Comparison of ENCODE assay signal across 18 cellular contexts in genomic region chr12:93518725-93519124, GRCh38. TPM values are rescaled to one million over a fixed set of nuclear protein-coding genes. Genes with fewer than 3 reads are reported as not detected.
A peak's percentile ranks its signal among the peaks of the same experiment; 100 is the strongest.
DNase-seq lines count a peak whose midpoint lies in the region; ATAC-seq, FAIRE-seq and TF ChIP-seq lines count a peak whose summit lies in the region.
"Had no signal": no experiment of that assay in that cellular context is flagged by ENCODE, and none has a peak within 500 bp of the region (broad histone marks: within the 10 kb centered on the region; RNA-seq: fewer than 3 reads in every experiment).

No MANE protein-coding gene starts in this region.

- H3K4me3 Mint-ChIP-seq in T-helper 17 cell = no peak overlapping the region
- H3K4me3 Mint-ChIP-seq: activated CD4-positive, alpha-beta T cell treated with anti-CD3 and anti-CD28 coated beads, Interleukin-2, amount 10 ng/mL, durations not matched to agents 7 days and 5 days had no signal

- no peak for TF ChIP-seq RAD21 in K562 (CRISPR knock-in tag; conservative IDR thresholded peaks at IDR 0.05 in 1 of 2, IDR thresholded peaks at IDR 0.05 in 1 of 2)

- no peak overlapping the region for H3K4me2 ChIP-seq in K562 (ENCODE audit: insufficient read depth, low read length)

- H3K4me1 Mint-ChIP-seq in T-helper 17 cell = peaks cover 2% of the 10 kb centered on the region

- FAIRE-seq in K562 (lab: Jason Lieb, UNC) (peak; percentile 35), small intestine (lab: Jason Lieb, UNC) (no peak)
- FAIRE-seq: H1 had no signal

- WGBS in K562 (ENCODE audit: insufficient coverage, low coverage, missing lambda C conversion rate) = 54% methylated on average over 5 of the region's 5 CpGs
- 80 to 85% (median 81%) methylated on average over 5 of the region's 5 CpGs for WGBS in small intestine, 3 donors

- DNase-seq in AG08396 (ENCODE audit: low spot score) = peak; percentile 21
- peak; percentile 42 for DNase-seq in HT1080 (ENCODE audit: low read depth)
- DNase-seq in K562 (ENCODE audit: extremely low read depth in 1 of 4, low spot score in 3 of 4) = peak in 1 of 4 experiments; percentile 21
- DNase-seq in iris pigment epithelial cell (ENCODE audit: low read depth) = peak; percentile 92
- DNase-seq in NCI-H748 (lab: John Stamatoyannopoulos, UW; ENCODE audit: unreplicated experiment) = no peak
- DNase-seq in T-helper 17 cell = no peak
- DNase-seq in small intestine = no peak
- DNase-seq: ACHN; activated CD4-positive, alpha-beta T cell treated with anti-CD3 and anti-CD28 coated beads, Interleukin-2, amount 10 ng/mL, durations not matched to agents 7 days and 5 days; activated naive CD4-positive, alpha-beta T cell; effector CD4-positive, alpha-beta T cell; NCI-H1694; stimulated activated CD4-positive, alpha-beta T cell treated with anti-CD3 and anti-CD28 coated beads, Interleukin-15, amount 100 ng/mL, for 24 hours; stimulated activated naive CD8-positive, alpha-beta T cell treated with anti-CD3 and anti-CD28 coated beads, Interleukin-15, Interleukin-2, amounts not matched to agents 100 U/mL and 50 U/mL, for 24 hours had no signal

- no TSS peak for BruUV-seq in K562 (replicated peaks; lab: Mats Ljungman, UMichigan)

- H3K36me3 ChIP-seq in K562 (ENCODE audit: control insufficient read depth, insufficient read depth, low read length) (no peaks in the 10 kb centered on the region), small intestine (ENCODE audit: control insufficient read depth in 2 of 2, insufficient read depth in 2 of 2, low read length in 2 of 2) (no peaks in the 10 kb centered on the region)
- H3K36me3 ChIP-seq: breast epithelium, prostate gland had no signal

- no peaks in the 10 kb centered on the region for H3K36me3 Mint-ChIP-seq in T-helper 17 cell (ENCODE audit: low read depth)

- H3K79me2 ChIP-seq in K562 (ENCODE audit: control insufficient read depth, insufficient read depth, low read length) = no peaks in the 10 kb centered on the region

- ATAC-seq in K562 (no peak), T-helper 17 cell (no peak), GM21390 (IDR thresholded peaks at IDR 0.05; ENCODE audit: unreplicated experiment) (no peak)
- ATAC-seq: stimulated activated naive CD8-positive, alpha-beta T cell treated with anti-CD3 and anti-CD28 coated beads, Interleukin-15, Interleukin-2, amounts not matched to agents 100 U/mL and 50 U/mL, for 24 hours had no signal

- H3K27ac Mint-ChIP-seq in T-helper 17 cell = no peak overlapping the region
- H3K27ac Mint-ChIP-seq: activated CD4-positive, alpha-beta T cell treated with anti-CD3 and anti-CD28 coated beads, Interleukin-2, amount 10 ng/mL, durations not matched to agents 7 days and 5 days had no signal

- in situ Hi-C loops in K562 (cut with MboI) = no loop called here

- POLR2A ChIA-PET in K562 (lab: Yijun Ruan, JAX) = interaction anchor here (1.1 kb wide), 2 partner anchors 10 to 26 kb away, joined by 4 read pairs; no protein-coding TSS in a partner anchor

- H2AFZ ChIP-seq in K562 (ENCODE audit: low read depth, low read length) = no peak overlapping the region; the same call in 1 of the 2 replicates

- no peak for TF ChIP-seq CTCF in K562 (IDR thresholded peaks at IDR 0.05 in 2 of 3, conservative IDR thresholded peaks at IDR 0.05 in 1 of 3; ENCODE audit: insufficient read depth in 2 of 3, low read depth in 1 of 3, low read length in 3 of 3)

- no peak overlapping the region for H3K9ac ChIP-seq in K562 (ENCODE audit: insufficient read depth in 1 of 2, low read depth in 2 of 2, low read length in 2 of 2)

- CTCF ChIA-PET in K562 (lab: Yijun Ruan, JAX; ENCODE audit: low intra/inter-chr PET ratio) = no interaction called here

- TF ChIP-seq EP300 in K562 (IDR thresholded peaks at IDR 0.05; ENCODE audit: low read length) = no peak

- no peaks in the 10 kb centered on the region for H4K20me1 ChIP-seq in K562 (replicated peaks; ENCODE audit: control insufficient read depth, insufficient read depth, low read length)

- TF ChIP-seq POLR2A in K562 (conservative IDR thresholded peaks at IDR 0.05) = no peak

- intact Hi-C loops in K562 (cut with micrococcal nuclease) = no loop called here

- H3K9me3 ChIP-seq in K562 (replicated peaks; ENCODE audit: control insufficient read depth, insufficient read depth, low read depth, low read length) = no peaks in the 10 kb centered on the region
- no peaks in the 10 kb centered on the region for H3K9me3 ChIP-seq in T-helper 17 cell (ENCODE audit: control insufficient read depth, low read length, poor library complexity, severe bottlenecking)
- no peaks in the 10 kb centered on the region for H3K9me3 ChIP-seq in small intestine (ENCODE audit: control insufficient read depth, low read depth)
- H3K9me3 ChIP-seq: breast epithelium, prostate gland had no signal

- H3K27me3 Mint-ChIP-seq in T-helper 17 cell = no peaks in the 10 kb centered on the region

- H3K27me3 ChIP-seq in K562 (ENCODE audit: control insufficient read depth in 2 of 2, insufficient read depth in 2 of 2, low read length in 2 of 2) (no peaks in the 10 kb centered on the region), small intestine (ENCODE audit: control insufficient read depth in 2 of 2, insufficient read depth in 2 of 2, low read length in 2 of 2) (no peaks in the 10 kb centered on the region)
- H3K27me3 ChIP-seq: breast epithelium had no signal

- H3K9me1 ChIP-seq in K562 (ENCODE audit: control insufficient read depth, insufficient read depth, low read length) = no peaks in the 10 kb centered on the region

- H3K4me1 ChIP-seq in K562 (replicated peaks in 1 of 2; ENCODE audit: control insufficient read depth in 2 of 2, insufficient read depth in 2 of 2, low read length in 2 of 2) (no peaks in the 10 kb centered on the region), small intestine (ENCODE audit: control insufficient read depth in 2 of 2, insufficient read depth in 1 of 2, low read depth in 1 of 2, low read length in 1 of 2) (no peaks in the 10 kb centered on the region)
- H3K4me1 ChIP-seq: breast epithelium, prostate gland had no signal

- H3K27ac ChIP-seq in K562 (ENCODE audit: extremely low read depth, low read depth, low read length) (no peak overlapping the region), small intestine (ENCODE audit: low read depth in 1 of 2, low read length in 1 of 2) (no peak overlapping the region)
- H3K27ac ChIP-seq: breast epithelium, prostate gland had no signal

- H3K4me3 ChIP-seq in K562 = no peak overlapping the region
- H3K4me3 ChIP-seq in small intestine (ENCODE audit: low read depth in 1 of 2, low read length in 2 of 2) = no peak overlapping the region
- H3K4me3 ChIP-seq: breast epithelium, prostate gland had no signal

TF ChIP-seq in K562, 482 proteins besides CTCF, POLR2A, EP300 and RAD21 (continues in another document):
- peak; percentile 38; the same call in 1 of the 2 replicates for TF ChIP-seq FOSL1 (tag; conservative IDR thresholded peaks at IDR 0.05)

RNA-seq across cellular contexts. Expression of gene MRPL42, which starts 51.4 kb away (rescaled TPM):
- total RNA-seq in HT1080 (2014; rRNA removed; shearing (Covaris generic)) = 127 and 135 TPM in 2 replicates
- polyA plus RNA-seq in HT1080 (2015; cell fraction: cytosol; rRNA removed) = 148 and 165 TPM in 2 replicates
- 93.2 and 115 TPM in 2 replicates for polyA plus RNA-seq in HT1080 (2015; cell fraction: nucleus; rRNA removed)
- 54.6 and 119 TPM in 2 replicates for total RNA-seq in K562 (2011; cell fraction: chromatin; rRNA removed; ENCODE audit: low replicate concordance)
- total RNA-seq in K562 (2011; cell fraction: nucleolus; rRNA removed) = 45.7 and 45.9 TPM in 2 replicates
- total RNA-seq in K562 (2011; cell fraction: nucleoplasm; rRNA removed) = 59.8 and 74.6 TPM in 2 replicates
- total RNA-seq in K562 (2014; rRNA removed) (104 TPM in 2 replicates), K562 (2014; rRNA removed; fragmentation: Illumina TruSeq; extraction: Trizol) (230 and 267 TPM in 2 replicates), K562 (2015; rRNA removed; fragmentation: Illumina TruSeq; extraction: Trizol) (137 and 158 TPM in 2 replicates), K562 (2021) (153 and 163 TPM in 2 replicates), T-helper 17 cell (10 to 100 TPM; 34.7 to 39.9 TPM)
- polyA plus RNA-seq in K562 (2011; rRNA removed) (221 and 303 TPM in 2 replicates), K562 (2014; fragmentation: Illumina TruSeq; extraction: Trizol) (217 and 218 TPM in 2 replicates), K562 (2014; fragmentation: Nextera tagmentation; extraction: Ambion mirVana) (100 to 1,000 TPM; 696 to 806 TPM), K562 (2014; rRNA removed) (174 and 183 TPM in 2 replicates), small intestine (10 to 100 TPM; 41.3 to 53.4 (median 42.5) TPM)
- polyA plus RNA-seq in K562 (2011; cell fraction: cytosol; rRNA removed) = 49.8 and 118 TPM in 2 replicates
- polyA plus RNA-seq in K562 (2011; cell fraction: nucleus; rRNA removed) = 28.7 and 48.0 TPM in 2 replicates
- 87.5 and 143 TPM in 2 replicates for polyA plus RNA-seq in K562 (2012)
- polyA minus RNA-seq in K562 (2011; rRNA and poly(A)+ RNA removed) = 236 and 245 TPM in 2 replicates
- 38.3 and 40.2 TPM in 2 replicates for polyA minus RNA-seq in K562 (2011; cell fraction: cytosol; rRNA and poly(A)+ RNA removed)
- 18.6 and 50.8 TPM in 2 replicates for polyA minus RNA-seq in K562 (2011; cell fraction: nucleus; rRNA and poly(A)+ RNA removed)

RNA-seq across cellular contexts. Expression of gene SOCS2, which starts 53.8 kb away (rescaled TPM):
- 14.9 and 15.6 TPM in 2 replicates for total RNA-seq in HT1080 (2014; rRNA removed; shearing (Covaris generic))
- 16.3 and 17.9 TPM in 2 replicates for polyA plus RNA-seq in HT1080 (2015; cell fraction: cytosol; rRNA removed)
- 12.8 and 14.9 TPM in 2 replicates for polyA plus RNA-seq in HT1080 (2015; cell fraction: nucleus; rRNA removed)
- total RNA-seq in K562 (2011; cell fraction: chromatin; rRNA removed; ENCODE audit: low replicate concordance) = 86.5 and 141 TPM in 2 replicates
- total RNA-seq in K562 (2011; cell fraction: nucleolus; rRNA removed) = 70.0 and 75.7 TPM in 2 replicates
- total RNA-seq in K562 (2011; cell fraction: nucleoplasm; rRNA removed) = 87.0 and 111 TPM in 2 replicates
- 140 and 162 TPM in 2 replicates for total RNA-seq in K562 (2014; rRNA removed)
- total RNA-seq in K562 (2014; rRNA removed; fragmentation: Illumina TruSeq; extraction: Trizol) = 95.8 and 106 TPM in 2 replicates
- total RNA-seq in K562 (2015; rRNA removed; fragmentation: Illumina TruSeq; extraction: Trizol) = 144 and 150 TPM in 2 replicates
- 90.4 and 92.2 TPM in 2 replicates for total RNA-seq in K562 (2021)
- 95.5 and 98.7 TPM in 2 replicates for polyA plus RNA-seq in K562 (2011; rRNA removed)
- 78.1 and 92.3 TPM in 2 replicates for polyA plus RNA-seq in K562 (2011; cell fraction: cytosol; rRNA removed)
- 131 and 154 TPM in 2 replicates for polyA plus RNA-seq in K562 (2011; cell fraction: nucleus; rRNA removed)
- 96.0 and 204 TPM in 2 replicates for polyA plus RNA-seq in K562 (2012)
- polyA plus RNA-seq in K562 (2014; fragmentation: Illumina TruSeq; extraction: Trizol) = 122 and 149 TPM in 2 replicates
- polyA plus RNA-seq in K562 (2014; fragmentation: Nextera tagmentation; extraction: Ambion mirVana) = 10 to 100 TPM; 37.0 to 37.8 TPM
- 135 and 156 TPM in 2 replicates for polyA plus RNA-seq in K562 (2014; rRNA removed)
- polyA minus RNA-seq in K562 (2011; rRNA and poly(A)+ RNA removed) = 49.6 and 59.2 TPM in 2 replicates
- 41.8 and 47.4 TPM in 2 replicates for polyA minus RNA-seq in K562 (2011; cell fraction: cytosol; rRNA and poly(A)+ RNA removed)
- 58.6 and 82.4 TPM in 2 replicates for polyA minus RNA-seq in K562 (2011; cell fraction: nucleus; rRNA and poly(A)+ RNA removed)
- 10 to 100 TPM; 24.3 to 37.7 TPM for total RNA-seq in T-helper 17 cell
- polyA plus RNA-seq in small intestine = 10 to 100 TPM; 10.8 to 14.7 (median 11.6) TPM

Comparison
In these comparisons a context has a peak if more than half of its experiments do, and no peak if none do; other contexts are left out.
1. DNase-seq: peak in AG08396 (single experiment), HT1080 (single experiment) and iris pigment epithelial cell (single experiment); none in NCI-H748 (single experiment), T-helper 17 cell (0 of 3) and small intestine (single experiment).